16 cellular contexts compared by ENCODE assay signal in genomic region chr12:62600038-62600437, GRCh38.
DNase-seq lines count a peak whose midpoint lies in the region; ATAC-seq and TF ChIP-seq lines count a peak whose summit lies in the region.
"Had no signal": no experiment of that assay in that cellular context is flagged by ENCODE, and none has a peak within 500 bp of the region (broad histone marks: within the 10 kb centered on the region; RNA-seq: fewer than 3 reads in every experiment).

No MANE protein-coding gene starts in this region.

- no peaks in the 10 kb centered on the region for H3K27me3 Mint-ChIP-seq in activated T-cell treated with anti-CD3 and anti-CD28 coated beads, Interleukin-2, amount 50 U/mL, for 72 hours (ENCODE audit: low read depth)
- H3K27me3 Mint-ChIP-seq in type B pancreatic cell: no peaks in the 10 kb centered on the region
- H3K27me3 Mint-ChIP-seq: activated CD4-positive, alpha-beta memory T cell treated with anti-CD3 and anti-CD28 coated beads for 36 hours had no signal

- H3K9me3 Mint-ChIP-seq in activated T-cell treated with anti-CD3 and anti-CD28 coated beads, Interleukin-2, amount 50 U/mL, for 72 hours: no peaks in the 10 kb centered on the region
- no peaks in the 10 kb centered on the region for H3K9me3 Mint-ChIP-seq in type B pancreatic cell
- H3K9me3 Mint-ChIP-seq: activated CD4-positive, alpha-beta memory T cell treated with anti-CD3 and anti-CD28 coated beads for 36 hours had no signal

- no peak for ATAC-seq in activated T-cell treated with anti-CD3 and anti-CD28 coated beads, Interleukin-2, amount 50 U/mL, for 72 hours (replicated peaks in 1 of 2)
- ATAC-seq in HG02870 (IDR thresholded peaks at IDR 0.05; ENCODE audit: unreplicated experiment) (no peak), GM21723 (IDR thresholded peaks at IDR 0.05; ENCODE audit: unreplicated experiment) (no peak)

- H3K4me3 ChIP-seq in epithelial cell of proximal tubule (ENCODE audit: low read depth, low read length): no peak overlapping the region
- H3K4me3 ChIP-seq: coronary artery, thoracic aorta had no signal

- H3K4me1 Mint-ChIP-seq in activated T-cell treated with anti-CD3 and anti-CD28 coated beads, Interleukin-2, amount 50 U/mL, for 72 hours (ENCODE audit: low read depth): peaks cover 27% of the 10 kb centered on the region
- peaks cover 7% of the 10 kb centered on the region for H3K4me1 Mint-ChIP-seq in type B pancreatic cell (ENCODE audit: unreplicated experiment)

- TF ChIP-seq CTCF in epithelial cell of proximal tubule (conservative IDR thresholded peaks at IDR 0.05; ENCODE audit: low read depth, low read length) (peak; percentile 46), type B pancreatic cell (conservative IDR thresholded peaks at IDR 0.05) (peak; percentile 67)

- H3K36me3 Mint-ChIP-seq in activated T-cell treated with anti-CD3 and anti-CD28 coated beads, Interleukin-2, amount 50 U/mL, for 72 hours (ENCODE audit: insufficient read depth in 2 of 2): peaks cover 0 to 3% of the 10 kb centered on the region in 2 donors
- H3K36me3 Mint-ChIP-seq in type B pancreatic cell: peaks cover 6% of the 10 kb centered on the region

- DNase-seq in activated T-cell treated with anti-CD3 and anti-CD28 coated beads, Interleukin-2, amount 50 U/mL, for 72 hours: no peak
- DNase-seq in activated T-cell treated with anti-CD3 and anti-CD28 coated beads, Interleukin-2, amount 50 U/mL, for 48 hours: no peak
- DNase-seq in OCI-M1 (lab: John Stamatoyannopoulos, UW) (peak; percentile 23), epithelial cell of proximal tubule (ENCODE audit: low read depth) (no peak), type B pancreatic cell (ENCODE audit: extremely low spot score, unreplicated experiment) (no peak), KG1 (lab: John Stamatoyannopoulos, UW) (no peak)
- DNase-seq: activated CD4-positive, alpha-beta memory T cell treated with anti-CD3 and anti-CD28 coated beads for 36 hours; activated naive CD4-positive, alpha-beta T cell; GF-D8; H7; NCI-H510A; T-helper 1 cell had no signal

- peak overlapping the region; percentile 54 for H3K27ac Mint-ChIP-seq in activated T-cell treated with anti-CD3 and anti-CD28 coated beads, Interleukin-2, amount 50 U/mL, for 72 hours
- H3K27ac Mint-ChIP-seq in type B pancreatic cell: no peak overlapping the region
- H3K27ac Mint-ChIP-seq: activated CD4-positive, alpha-beta memory T cell treated with anti-CD3 and anti-CD28 coated beads for 36 hours had no signal

- no peak overlapping the region for H3K4me3 Mint-ChIP-seq in activated T-cell treated with anti-CD3 and anti-CD28 coated beads, Interleukin-2, amount 50 U/mL, for 72 hours
- no peak overlapping the region for H3K4me3 Mint-ChIP-seq in type B pancreatic cell
- H3K4me3 Mint-ChIP-seq: activated CD4-positive, alpha-beta memory T cell treated with anti-CD3 and anti-CD28 coated beads for 36 hours had no signal
